ENCODE assay signal across 11 cellular contexts in the genomic region with DNA sequence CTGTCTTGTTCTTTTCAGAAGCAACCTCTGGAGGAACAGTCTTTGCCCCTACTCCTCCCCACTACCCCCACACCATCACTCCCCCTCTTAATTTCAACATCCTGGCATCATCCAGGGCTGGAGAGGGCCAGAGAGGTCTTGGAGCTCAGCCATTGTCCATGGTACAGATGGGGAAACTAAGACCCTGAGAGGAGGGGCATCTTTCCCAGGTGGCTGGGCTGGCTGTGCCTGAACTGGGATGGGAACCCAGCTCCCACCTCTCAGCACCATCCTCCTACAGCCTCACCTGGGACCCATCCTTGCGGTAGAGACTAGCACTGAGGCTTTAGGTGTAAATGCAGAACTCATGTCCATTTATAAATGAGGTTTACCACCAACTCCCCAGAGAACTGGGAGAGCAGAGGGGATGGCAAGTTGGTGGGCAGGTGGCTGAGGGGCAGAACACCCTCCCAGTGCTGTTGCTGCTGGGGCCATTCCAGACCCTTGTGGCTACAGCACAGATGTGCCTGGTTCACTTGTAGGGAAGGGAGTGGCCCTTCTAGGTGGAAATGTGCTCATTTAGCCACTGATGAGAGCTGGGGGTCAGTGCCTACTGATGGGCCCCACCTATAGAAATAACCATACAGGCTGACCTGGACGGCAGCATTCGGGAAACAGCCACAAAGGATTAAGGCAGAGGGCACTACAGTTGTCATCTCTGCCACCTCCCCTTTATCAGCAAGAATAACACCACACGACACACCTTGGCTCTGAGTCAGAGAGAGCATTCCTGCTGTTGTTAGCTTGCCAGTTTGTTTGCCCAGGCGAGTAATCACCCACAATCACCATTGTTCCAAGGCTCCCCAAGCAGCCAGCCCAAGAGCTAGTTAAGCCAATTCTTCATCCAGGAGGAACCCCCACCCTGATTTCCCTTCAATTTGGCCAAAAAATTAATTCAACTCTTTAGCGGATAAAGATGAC. TPM values are rescaled to one million over a fixed set of nuclear protein-coding genes. Genes with fewer than 3 reads are reported as not detected.
A peak's percentile ranks its signal among the peaks of the same experiment; 100 is the strongest.
DNase-seq lines count a peak whose midpoint lies in the region; ATAC-seq and FAIRE-seq lines count a peak whose summit lies in the region.
"Had no signal": no experiment of that assay in that cellular context is flagged by ENCODE, and none has a peak within 500 bp of the region (broad histone marks: within the 10 kb centered on the region; RNA-seq: fewer than 3 reads in every experiment).

No MANE protein-coding gene starts in this region.

- peaks cover 39% of the 10 kb centered on the region for H3K27me3 ChIP-seq in H7 (ENCODE audit: control insufficient read depth, insufficient read depth, low read length)
- peaks cover 0 to 19% of the 10 kb centered on the region in 2 donors for H3K27me3 ChIP-seq in small intestine (ENCODE audit: control insufficient read depth in 2 of 2, insufficient read depth in 2 of 2, low read length in 2 of 2)
- H3K27me3 ChIP-seq: testis had no signal

- FAIRE-seq in small intestine (lab: Jason Lieb, UNC), result no peak

- H3K27ac ChIP-seq in small intestine (ENCODE audit: low read depth in 1 of 2, low read length in 1 of 2), result peak overlapping the region in 1 of 2 donors; percentile 90
- H3K27ac ChIP-seq: testis had no signal

- 30 to 61% (median 40%) methylated on average over 6 of the region's 6 CpGs for WGBS in small intestine, 3 donors

- H3K9me3 ChIP-seq in small intestine (ENCODE audit: control insufficient read depth, low read depth), result no peaks in the 10 kb centered on the region
- H3K9me3 ChIP-seq: testis had no signal

- intact Hi-C loops in left cardiac atrium (cut with DNase I), result no loop called here

- 0 out of 2 replicates have a peak, but pooled peaks cover 1% of the 10 kb centered on the region for H3K36me3 ChIP-seq in H7 (replicated peaks; ENCODE audit: control insufficient read depth, insufficient read depth, low read length)
- no peaks in the 10 kb centered on the region for H3K36me3 ChIP-seq in small intestine (ENCODE audit: control insufficient read depth in 2 of 2, insufficient read depth in 2 of 2, low read length in 2 of 2)

- H3K4me3 ChIP-seq in H7 (ENCODE audit: insufficient read depth, low read depth, low read length) (no peak overlapping the region), small intestine (ENCODE audit: low read depth in 1 of 2, low read length in 2 of 2) (no peak overlapping the region)
- H3K4me3 ChIP-seq: testis had no signal

- DNase-seq in H7 (peak; percentile 31), SW 1271 (lab: John Stamatoyannopoulos, UW) (peak; percentile 9 to 45), left cardiac atrium (peak; percentile 12), small intestine (peak; percentile 90), HUDEP-2 (lab: John Stamatoyannopoulos, UW; ENCODE audit: unreplicated experiment in 76 of 76) (no peak), AML-193 (lab: John Stamatoyannopoulos, UW) (no peak)
- DNase-seq: activated CD4-positive, alpha-beta memory T cell treated with anti-CD3 and anti-CD28 coated beads for 36 hours; stimulated activated CD4-positive, alpha-beta T cell treated with anti-CD3 and anti-CD28 coated beads, Interleukin-15, amount 100 ng/mL, for 24 hours; testis had no signal

- ATAC-seq in left cardiac atrium, result peak; percentile 53 to 55
- ATAC-seq in GM21515 (IDR thresholded peaks at IDR 0.05; ENCODE audit: unreplicated experiment), result no peak
- ATAC-seq in GM18519 (IDR thresholded peaks at IDR 0.05; ENCODE audit: low FRiP score, unreplicated experiment), result no peak

- peaks cover 0 to 2% of the 10 kb centered on the region in 2 donors for H3K4me1 ChIP-seq in small intestine (ENCODE audit: control insufficient read depth in 2 of 2, insufficient read depth in 1 of 2, low read depth in 1 of 2, low read length in 1 of 2)

RNA-seq across cellular contexts. Expression of gene MLPH, which starts 2.1 kb away (rescaled TPM):
- total RNA-seq in H7 (2014; rRNA removed; shearing (Covaris generic)), result 1.1 and 6.1 TPM in 2 replicates
- 100 to 1,000 TPM in 1 of 2 donors, 10 to 100 TPM in 1; 91.5 to 121 TPM for total RNA-seq in left cardiac atrium
- polyA plus RNA-seq in small intestine, result 10 to 100 TPM; 13.2 to 18.9 (median 18.8) TPM
- total RNA-seq: activated CD4-positive, alpha-beta memory T cell treated with anti-CD3 and anti-CD28 coated beads for 36 hours had no signal

Comparison
In these comparisons a context has a peak if more than half of its experiments do, and no peak if none do; other contexts are left out.
1. DNase-seq: peak in H7 (single experiment), SW 1271 (2 of 2), left cardiac atrium (single experiment) and small intestine (single experiment); none in HUDEP-2 (0 of 76) and AML-193 (0 of 2).
2. ATAC-seq: peak in left cardiac atrium (2 of 2); none in GM21515 (single experiment) and GM18519 (single experiment).
3. RNA of gene MLPH, which starts 2.1 kb away (total RNA-seq): 91.5 to 121 TPM in left cardiac atrium; 1.1 to 6.1 TPM in H7; every median in the first group is over 10 times any median in the second.